In the genomic region with DNA sequence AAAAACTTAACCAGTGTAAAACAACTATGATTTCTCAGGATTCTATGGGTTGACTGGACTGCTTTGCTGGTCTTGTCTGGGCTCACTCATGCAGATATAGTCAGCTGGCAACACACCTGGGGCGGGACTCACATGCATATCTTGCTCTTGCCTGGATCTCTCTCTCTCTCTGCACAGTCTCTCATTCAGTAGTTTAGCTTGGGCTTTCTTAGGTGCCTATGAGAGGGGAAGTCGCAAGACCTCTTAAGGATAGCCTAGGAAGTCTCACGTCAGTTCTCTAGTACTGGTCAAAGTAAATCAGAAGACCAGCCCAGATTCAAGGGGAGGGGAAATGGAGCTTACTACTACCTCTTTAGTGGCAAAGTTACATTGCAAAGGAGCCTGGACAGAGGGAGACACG, we compare ENCODE assay signal across 1 cellular context.
A peak's percentile ranks its signal among the peaks of the same experiment; 100 is the strongest.
TF ChIP-seq lines count a peak whose summit lies in the region.

No MANE protein-coding gene starts in this region.

TF ChIP-seq in HepG2, 621 proteins besides CTCF, POLR2A, EP300 and RAD21:
- TF ChIP-seq SAP130 (CRISPR knock-in tag; IDR thresholded peaks at IDR 0.05; ENCODE audit: low read depth) (0 out of 2 replicates have a peak, but pooled peaks have one; percentile 26), CCAR2 (optimal IDR thresholded peaks at IDR 0.05; ENCODE audit: low read depth, low read length) (no peak)
- TF ChIP-seq, protein P1, sequence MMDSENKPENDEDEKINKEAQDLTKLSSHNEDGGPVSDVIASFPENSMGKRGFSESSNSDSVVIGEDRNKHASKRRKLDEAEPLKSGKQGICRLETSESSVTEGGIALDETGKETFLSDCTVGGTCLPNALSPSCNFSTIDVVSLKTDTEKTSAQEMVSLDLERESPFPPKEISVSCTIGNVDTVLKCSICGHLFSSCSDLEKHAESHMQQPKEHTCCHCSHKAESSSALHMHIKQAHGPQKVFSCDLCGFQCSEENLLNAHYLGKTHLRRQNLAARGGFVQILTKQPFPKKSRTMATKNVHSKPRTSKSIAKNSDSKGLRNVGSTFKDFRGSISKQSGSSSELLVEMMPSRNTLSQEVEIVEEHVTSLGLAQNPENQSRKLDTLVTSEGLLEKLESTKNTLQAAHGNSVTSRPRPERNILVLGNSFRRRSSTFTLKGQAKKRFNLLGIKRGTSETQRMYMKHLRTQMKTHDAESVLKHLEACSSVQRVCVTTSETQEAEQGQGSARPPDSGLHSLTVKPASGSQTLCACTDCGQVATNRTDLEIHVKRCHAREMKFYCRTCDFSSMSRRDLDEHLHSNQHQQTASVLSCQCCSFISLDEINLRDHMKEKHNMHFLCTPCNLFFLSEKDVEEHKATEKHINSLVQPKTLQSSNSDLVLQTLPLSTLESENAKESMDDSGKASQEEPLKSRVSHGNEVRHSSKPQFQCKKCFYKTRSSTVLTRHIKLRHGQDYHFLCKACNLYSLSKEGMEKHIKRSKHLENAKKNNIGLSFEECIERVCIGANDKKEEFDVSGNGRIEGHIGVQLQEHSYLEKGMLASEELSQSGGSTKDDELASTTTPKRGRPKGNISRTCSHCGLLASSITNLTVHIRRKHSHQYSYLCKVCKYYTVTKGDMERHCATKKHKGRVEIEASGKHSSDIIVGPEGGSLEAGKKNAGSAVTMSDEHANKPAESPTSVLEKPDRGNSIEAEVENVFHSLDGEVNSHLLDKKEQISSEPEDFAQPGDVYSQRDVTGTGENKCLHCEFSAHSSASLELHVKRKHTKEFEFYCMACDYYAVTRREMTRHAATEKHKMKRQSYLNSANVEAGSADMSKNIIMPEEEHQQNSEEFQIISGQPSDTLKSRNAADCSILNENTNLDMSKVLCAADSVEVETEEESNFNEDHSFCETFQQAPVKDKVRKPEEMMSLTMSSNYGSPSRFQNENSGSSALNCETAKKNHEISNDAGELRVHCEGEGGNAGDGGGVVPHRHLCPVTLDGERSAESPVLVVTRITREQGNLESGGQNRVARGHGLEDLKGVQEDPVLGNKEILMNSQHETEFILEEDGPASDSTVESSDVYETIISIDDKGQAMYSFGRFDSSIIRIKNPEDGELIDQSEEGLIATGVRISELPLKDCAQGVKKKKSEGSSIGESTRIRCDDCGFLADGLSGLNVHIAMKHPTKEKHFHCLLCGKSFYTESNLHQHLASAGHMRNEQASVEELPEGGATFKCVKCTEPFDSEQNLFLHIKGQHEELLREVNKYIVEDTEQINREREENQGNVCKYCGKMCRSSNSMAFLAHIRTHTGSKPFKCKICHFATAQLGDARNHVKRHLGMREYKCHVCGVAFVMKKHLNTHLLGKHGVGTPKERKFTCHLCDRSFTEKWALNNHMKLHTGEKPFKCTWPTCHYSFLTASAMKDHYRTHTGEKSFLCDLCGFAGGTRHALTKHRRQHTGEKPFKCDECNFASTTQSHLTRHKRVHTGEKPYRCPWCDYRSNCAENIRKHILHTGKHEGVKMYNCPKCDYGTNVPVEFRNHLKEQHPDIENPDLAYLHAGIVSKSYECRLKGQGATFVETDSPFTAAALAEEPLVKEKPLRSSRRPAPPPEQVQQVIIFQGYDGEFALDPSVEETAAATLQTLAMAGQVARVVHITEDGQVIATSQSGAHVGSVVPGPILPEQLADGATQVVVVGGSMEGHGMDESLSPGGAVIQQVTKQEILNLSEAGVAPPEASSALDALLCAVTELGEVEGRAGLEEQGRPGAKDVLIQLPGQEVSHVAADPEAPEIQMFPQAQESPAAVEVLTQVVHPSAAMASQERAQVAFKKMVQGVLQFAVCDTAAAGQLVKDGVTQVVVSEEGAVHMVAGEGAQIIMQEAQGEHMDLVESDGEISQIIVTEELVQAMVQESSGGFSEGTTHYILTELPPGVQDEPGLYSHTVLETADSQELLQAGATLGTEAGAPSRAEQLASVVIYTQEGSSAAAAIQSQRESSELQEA (CRISPR knock-in tag; IDR thresholded peaks at IDR 0.05; ENCODE audit: not compliant biosample characterization), result no peak
